11 cellular contexts compared by ENCODE assay signal in genomic region chr2:218108834-218109233, GRCh38. TPM values are rescaled to one million over a fixed set of nuclear protein-coding genes. Genes with fewer than 3 reads are reported as not detected.
"Had no signal": no experiment of that assay in that cellular context is flagged by ENCODE, and none has a peak within 500 bp of the region (broad histone marks: within the 10 kb centered on the region; RNA-seq: fewer than 3 reads in every experiment).

No MANE protein-coding gene starts in this region.

RNA-seq across cellular contexts. Expression of gene CXCR2, which starts 17.0 kb away (rescaled TPM):
- total RNA-seq: OCI-LY7, PC-3, PC-9, Peyer's patch, RPMI7951, SJCRH30, SJSA1, SK-MEL-5 had no signal
- polyA plus RNA-seq: SK-N-SH had no signal

RNA-seq across cellular contexts. Expression of gene RUFY4, which starts 39.8 kb away (rescaled TPM):
- total RNA-seq: OCI-LY7, PC-3, PC-9, Right ventricle myocardium inferior, Right ventricle myocardium superior, RPMI7951, SJCRH30, SJSA1, SK-MEL-5 had no signal
- polyA plus RNA-seq: SK-N-SH had no signal

RNA-seq across cellular contexts. Expression of gene CXCR1, which starts 57.9 kb away (rescaled TPM):
- total RNA-seq: OCI-LY7, PC-3, PC-9, Peyer's patch, RPMI7951, SJCRH30, SJSA1, SK-MEL-5 had no signal
- polyA plus RNA-seq: SK-N-SH had no signal
